ENCODE assay signal across 8 cellular contexts in genomic region chrX:52261463-52262194, GRCh38.
DNase-seq lines count a peak whose midpoint lies in the region; ATAC-seq and TF ChIP-seq lines count a peak whose summit lies in the region.

No MANE protein-coding gene starts in this region.

- H3K36me3 ChIP-seq in GM23248 (ENCODE audit: low read depth) (no peaks in the 10 kb centered on the region), Karpas-422 (ENCODE audit: insufficient read depth, low read length) (no peaks in the 10 kb centered on the region), Peyer's patch (no peaks in the 10 kb centered on the region)

- peaks cover 3 to 15% (median 5%) of the 10 kb centered on the region in 5 donors for H3K27me3 Mint-ChIP-seq in naive thymus-derived CD8-positive, alpha-beta T cell
- H3K27me3 Mint-ChIP-seq in stimulated activated naive B cell treated with anti-CD40 and anti-IgM and Interleukin-4, amounts not matched to agents 10 μg/mL and 1 μg/mL and 100 μg/mL, for 72 hours: peaks cover 0 to 23% of the 10 kb centered on the region in 2 donors

- H3K79me2 ChIP-seq in GM23248 (ENCODE audit: insufficient read depth): no peaks in the 10 kb centered on the region
- H3K79me2 ChIP-seq in Karpas-422 (ENCODE audit: low read length): no peaks in the 10 kb centered on the region

- POLR2A ChIA-PET in naive thymus-derived CD8-positive, alpha-beta T cell (lab: Charles Lee): interaction anchor here (0.6 to 1.4 kb wide), 8 partner anchors 10 to 1564 kb away, joined by 3 to 12 read pairs (median 5); partner anchors contain the start of genes GSPT2 and MAGED1

- peaks cover 0 to 2% (median 0%) of the 10 kb centered on the region in 3 donors for H3K36me3 Mint-ChIP-seq in naive thymus-derived CD8-positive, alpha-beta T cell
- no peaks in the 10 kb centered on the region for H3K36me3 Mint-ChIP-seq in stimulated activated naive B cell treated with anti-CD40 and anti-IgM and Interleukin-4, amounts not matched to agents 10 μg/mL and 1 μg/mL and 100 μg/mL, for 72 hours

- peak; percentile 83 for DNase-seq in EL
- DNase-seq in GM23248: peak; percentile 88
- DNase-seq in Karpas-422: peak; percentile 95
- peak; percentile 90 to 98 (median 92) for DNase-seq in Peyer's patch
- peak; percentile 69 to 86 for DNase-seq in activated T-helper 1 cell treated with anti-CD3 and anti-CD28 coated beads, Interleukin-2, amount 50 U/mL, for 16 hours (ENCODE audit: low read depth in 1 of 2, low spot score in 1 of 2)
- peak; percentile 85 for DNase-seq in fibroblast of gingiva (ENCODE audit: low read depth)
- peak; percentile 67 to 96 (median 81) for DNase-seq in naive thymus-derived CD8-positive, alpha-beta T cell
- DNase-seq in stimulated activated naive B cell treated with anti-CD40 and anti-IgM and Interleukin-4, amounts not matched to agents 10 μg/mL and 1 μg/mL and 100 μg/mL, for 72 hours: peak; percentile 89

- H4K20me1 ChIP-seq in GM23248 (ENCODE audit: insufficient read depth) (no peaks in the 10 kb centered on the region), Karpas-422 (ENCODE audit: insufficient read depth, low read depth, low read length) (no peaks in the 10 kb centered on the region)

- H3K9me2 ChIP-seq in GM23248 (ENCODE audit: insufficient read depth) (no peaks in the 10 kb centered on the region), Karpas-422 (replicated peaks; ENCODE audit: insufficient read depth, low read length) (no peaks in the 10 kb centered on the region)

- H3K9ac ChIP-seq in GM23248 (peak overlapping the region; percentile 84), Karpas-422 (ENCODE audit: low read length) (peak overlapping the region; percentile 73)

- H3K4me1 Mint-ChIP-seq in naive thymus-derived CD8-positive, alpha-beta T cell: peaks cover 4 to 18% (median 14%) of the 10 kb centered on the region in 4 donors
- peaks cover 11 to 18% of the 10 kb centered on the region in 2 donors for H3K4me1 Mint-ChIP-seq in stimulated activated naive B cell treated with anti-CD40 and anti-IgM and Interleukin-4, amounts not matched to agents 10 μg/mL and 1 μg/mL and 100 μg/mL, for 72 hours

- peak; percentile 90 to 94 for ATAC-seq in naive thymus-derived CD8-positive, alpha-beta T cell
- ATAC-seq in stimulated activated naive B cell treated with anti-CD40 and anti-IgM and Interleukin-4, amounts not matched to agents 10 μg/mL and 1 μg/mL and 100 μg/mL, for 72 hours (replicated peaks): peak; percentile 99

- in situ Hi-C loops in GM23248 (cut with MboI): no loop called here

- peak; percentile 73 to 100 (median 94) for TF ChIP-seq CTCF in Peyer's patch (IDR thresholded peaks at IDR 0.05)

- peak overlapping the region; percentile 86 to 100 (median 96) for H3K4me3 Mint-ChIP-seq in naive thymus-derived CD8-positive, alpha-beta T cell
- H3K4me3 Mint-ChIP-seq in stimulated activated naive B cell treated with anti-CD40 and anti-IgM and Interleukin-4, amounts not matched to agents 10 μg/mL and 1 μg/mL and 100 μg/mL, for 72 hours: peak overlapping the region; percentile 92 to 97

- H2AFZ ChIP-seq in GM23248: peak overlapping the region; percentile 88
- peak overlapping the region; percentile 26; the same call in 1 of the 2 replicates for H2AFZ ChIP-seq in Karpas-422 (ENCODE audit: low read length)

- TF ChIP-seq POLR2A in Peyer's patch (IDR thresholded peaks at IDR 0.05): peak; percentile 17 to 60

- H3K27ac Mint-ChIP-seq in naive thymus-derived CD8-positive, alpha-beta T cell: peak overlapping the region; percentile 96 to 99 (median 98)
- peak overlapping the region; percentile 98 for H3K27ac Mint-ChIP-seq in stimulated activated naive B cell treated with anti-CD40 and anti-IgM and Interleukin-4, amounts not matched to agents 10 μg/mL and 1 μg/mL and 100 μg/mL, for 72 hours

- no peaks in the 10 kb centered on the region for H3F3A ChIP-seq in GM23248 (ENCODE audit: insufficient read depth)

- no peaks in the 10 kb centered on the region for H3K27me3 ChIP-seq in GM23248 (replicated peaks; ENCODE audit: insufficient read depth)
- H3K27me3 ChIP-seq in Karpas-422 (ENCODE audit: low read length): no peaks in the 10 kb centered on the region
- no peaks in the 10 kb centered on the region for H3K27me3 ChIP-seq in Peyer's patch

- H3K9me3 Mint-ChIP-seq in naive thymus-derived CD8-positive, alpha-beta T cell: peaks cover 0 to 3% (median 0%) of the 10 kb centered on the region in 9 donors
- H3K9me3 Mint-ChIP-seq in stimulated activated naive B cell treated with anti-CD40 and anti-IgM and Interleukin-4, amounts not matched to agents 10 μg/mL and 1 μg/mL and 100 μg/mL, for 72 hours: no peaks in the 10 kb centered on the region

- H3K9me3 ChIP-seq in GM23248 (ENCODE audit: low read depth) (no peaks in the 10 kb centered on the region), Karpas-422 (ENCODE audit: low read length) (no peaks in the 10 kb centered on the region), Peyer's patch (no peaks in the 10 kb centered on the region)

- peak overlapping the region; percentile 73 for H3K27ac ChIP-seq in GM23248
- H3K27ac ChIP-seq in Karpas-422 (ENCODE audit: low read length): peak overlapping the region; percentile 54
- peak overlapping the region; percentile 76 to 88 (median 82) for H3K27ac ChIP-seq in Peyer's patch

- peak overlapping the region; percentile 94 for H3K4me3 ChIP-seq in GM23248
- H3K4me3 ChIP-seq in Karpas-422 (ENCODE audit: low read length): peak overlapping the region; percentile 69
- H3K4me3 ChIP-seq in Peyer's patch: peak overlapping the region; percentile 52 to 69 (median 56)

- H3K4me1 ChIP-seq in GM23248 (ENCODE audit: insufficient read depth): no peaks in the 10 kb centered on the region; the same call in 1 of the 2 replicates
- peaks cover 16% of the 10 kb centered on the region for H3K4me1 ChIP-seq in Karpas-422 (ENCODE audit: low read length)
- no peaks in the 10 kb centered on the region for H3K4me1 ChIP-seq in Peyer's patch

- WGBS in GM23248 (ENCODE audit: low coverage in 1 of 2, low lambda C conversion rate in 2 of 2, missing lambda C conversion rate in 2 of 2), 2 experiments: 0 to 2% methylated on average over 18 to 31 of the region's 41 CpGs

- H3K4me2 ChIP-seq in GM23248 (ENCODE audit: unreplicated experiment): peak overlapping the region; percentile 92
- peak overlapping the region; percentile 61 for H3K4me2 ChIP-seq in Karpas-422 (ENCODE audit: low read depth, low read length, poor library complexity, severe bottlenecking)

Comparison
In these comparisons a context has a peak if more than half of its experiments do, and no peak if none do; other contexts are left out.
1. Peak in every context shown above with its lines: DNase-seq, ATAC-seq, H3K4me3 ChIP-seq and H3K27ac ChIP-seq.